ENCODE assay signal across 9 cellular contexts in genomic region chr19:16527971-16528521, GRCh38. TPM values are rescaled to one million over a fixed set of nuclear protein-coding genes. Genes with fewer than 3 reads are reported as not detected.
A peak's percentile ranks its signal among the peaks of the same experiment; 100 is the strongest.
DNase-seq lines count a peak whose midpoint lies in the region; ATAC-seq, FAIRE-seq and TF ChIP-seq lines count a peak whose summit lies in the region.
"Had no signal": no experiment of that assay in that cellular context is flagged by ENCODE, and none has a peak within 500 bp of the region (broad histone marks: within the 10 kb centered on the region; RNA-seq: fewer than 3 reads in every experiment).

No MANE protein-coding gene starts in this region.

- BruUV-seq in HepG2 (replicated peaks; lab: Mats Ljungman, UMichigan) = no TSS peak

- H4K20me1 ChIP-seq in HepG2 (ENCODE audit: insufficient read depth, low read length) = no peaks in the 10 kb centered on the region

- CTCF ChIA-PET in CD4-positive, alpha-beta memory T cell (lab: Charles Lee; ENCODE audit: partially characterized antibody) = interaction anchor here (0.6 to 2.3 kb wide), 7 partner anchors 15 to 901 kb away, joined by 3 to 8 read pairs (median 4); partner anchors contain the start of genes SMIM7 and TMEM38A
- CTCF ChIA-PET in HepG2 (lab: Yijun Ruan, JAX; ENCODE audit: low intra/inter-chr PET ratio, low total read pairs) = no interaction called here

- no peaks in the 10 kb centered on the region for H3K9me3 Mint-ChIP-seq in CD4-positive, alpha-beta memory T cell
- H3K9me3 Mint-ChIP-seq: dendritic cell treated with granulocyte-macrophage colony-stimulating factor and Interleukin-4, amounts not matched to agents 40 ng/mL and 50 ng/mL, for 4 days had no signal

- POLR2A ChIA-PET in CD4-positive, alpha-beta memory T cell (lab: Charles Lee; ENCODE audit: partially characterized antibody) = interaction anchor here (1.3 kb wide), 1 partner anchor 13 kb away, joined by 4 read pairs; no protein-coding TSS in a partner anchor
- POLR2A ChIA-PET in HepG2 (lab: Yijun Ruan, JAX) = interaction anchor here (1.0 kb wide), 1 partner anchor 32 kb away, joined by 3 read pairs; the partner anchor contains the start of genes C19orf44 and CALR3

- H3K4me1 Mint-ChIP-seq in CD4-positive, alpha-beta memory T cell = peaks cover 0 to 2% (median 0%) of the 10 kb centered on the region in 4 donors

- TF ChIP-seq RAD21 in HepG2 (CRISPR knock-in tag; IDR thresholded peaks at IDR 0.05) = no peak

- TF ChIP-seq CTCF in NB4 (IDR thresholded peaks at IDR 0.05; ENCODE audit: low read depth, low read length) (peak; percentile 47), HepG2 (CRISPR knock-in tag; IDR thresholded peaks at IDR 0.05) (peak; percentile 59)

- H3K79me2 ChIP-seq in HepG2 (ENCODE audit: insufficient read depth, low read length) = no peaks in the 10 kb centered on the region

- H3K27me3 Mint-ChIP-seq in CD4-positive, alpha-beta memory T cell = no peaks in the 10 kb centered on the region
- H3K27me3 Mint-ChIP-seq: dendritic cell treated with granulocyte-macrophage colony-stimulating factor and Interleukin-4, amounts not matched to agents 40 ng/mL and 50 ng/mL, for 4 days had no signal

- TF ChIP-seq EP300 in HepG2 (IDR thresholded peaks at IDR 0.05; ENCODE audit: low read depth in 2 of 2, low read length in 2 of 2) = no peak
- no peak for TF ChIP-seq EP300 in HepG2 (CRISPR knock-in tag; IDR thresholded peaks at IDR 0.05; ENCODE audit: borderline replicate concordance)

- no peak overlapping the region for H3K4me3 Mint-ChIP-seq in CD4-positive, alpha-beta memory T cell
- H3K4me3 Mint-ChIP-seq: dendritic cell treated with granulocyte-macrophage colony-stimulating factor and Interleukin-4, amounts not matched to agents 40 ng/mL and 50 ng/mL, for 4 days had no signal

- no peak overlapping the region for H3K9ac ChIP-seq in HepG2 (ENCODE audit: insufficient read depth, low read depth, low read length)

- H3K4me2 ChIP-seq in HepG2 (ENCODE audit: low read depth, low read length) = no peak overlapping the region

- H3K27ac Mint-ChIP-seq in CD4-positive, alpha-beta memory T cell = peak overlapping the region in 3 of 7 donors; percentile 42 to 70 (median 65)
- H3K27ac Mint-ChIP-seq: dendritic cell treated with granulocyte-macrophage colony-stimulating factor and Interleukin-4, amounts not matched to agents 40 ng/mL and 50 ng/mL, for 4 days had no signal

- H2AFZ ChIP-seq in HepG2 (ENCODE audit: low read length) = no peak overlapping the region

- peaks cover 73% of the 10 kb centered on the region for H3K36me3 ChIP-seq in CD4-positive, alpha-beta memory T cell (ENCODE audit: insufficient read depth, low read length)
- peaks cover 49 to 93% of the 10 kb centered on the region in 2 experiments; a peak in 4 of 5 replicates for H3K36me3 ChIP-seq in HepG2 (replicated peaks in 1 of 2; ENCODE audit: control insufficient read depth in 1 of 2, insufficient read depth in 2 of 2, low read length in 2 of 2)
- peaks cover 42 to 44% of the 10 kb centered on the region in 2 donors for H3K36me3 ChIP-seq in small intestine (ENCODE audit: control insufficient read depth in 2 of 2, insufficient read depth in 2 of 2, low read length in 2 of 2)

- in situ Hi-C loops in HepG2 (cut with HindIII; ENCODE audit: extremely low pct_ligation_motif_present, low pct_unique_long_range_greater_than_20kb) = no loop called here

- intact Hi-C loops in CD4-positive, alpha-beta memory T cell (cut with micrococcal nuclease) = loop anchor here (1.0 kb wide), 1 partner anchor 84 kb away; no protein-coding TSS in a partner anchor
- intact Hi-C loops in HepG2 (cut with micrococcal nuclease; ENCODE audit: unreplicated experiment) = no loop called here

- FAIRE-seq in HepG2 (lab: Jason Lieb, UNC) (no peak), small intestine (lab: Jason Lieb, UNC) (no peak)

- peak; percentile 25; the same call in 2 of the 3 replicates for ATAC-seq in HepG2
- no peak for ATAC-seq in GM21723 (IDR thresholded peaks at IDR 0.05; ENCODE audit: unreplicated experiment)
- no peak for ATAC-seq in HG02763 (IDR thresholded peaks at IDR 0.05; ENCODE audit: unreplicated experiment)

- WGBS in HepG2 (ENCODE audit: low lambda C conversion rate) = 100% methylated on average over 4 of the region's 12 CpGs
- WGBS in small intestine, 3 donors = 94 to 95% (median 94%) methylated on average over 12 of the region's 12 CpGs

- TF ChIP-seq POLR2A in NB4 (IDR thresholded peaks at IDR 0.05; ENCODE audit: extremely low read depth, insufficient read length) = no peak
- TF ChIP-seq POLR2A in HepG2 (IDR thresholded peaks at IDR 0.05; ENCODE audit: insufficient read depth in 1 of 2, low read depth in 2 of 2, low read length in 2 of 2) = no peak

- H3K27ac ChIP-seq in CD4-positive, alpha-beta memory T cell (ENCODE audit: low read depth, low read length) = no peak overlapping the region
- H3K27ac ChIP-seq in HepG2 (ENCODE audit: extremely low read length, insufficient read depth, low read length) (no peak overlapping the region), small intestine (ENCODE audit: low read depth in 1 of 2, low read length in 1 of 2) (no peak overlapping the region)

- H3K4me3 ChIP-seq in CD4-positive, alpha-beta memory T cell (ENCODE audit: low read length in 2 of 2) = no peak overlapping the region
- H3K4me3 ChIP-seq in NB4 (ENCODE audit: low read depth, low read length) (no peak overlapping the region), HepG2 (replicated peaks in 1 of 3; ENCODE audit: insufficient read depth in 1 of 3, low read depth in 2 of 3, low read length in 3 of 3) (no peak overlapping the region), small intestine (ENCODE audit: low read depth in 1 of 2, low read length in 2 of 2) (no peak overlapping the region)

- H3K4me1 ChIP-seq in CD4-positive, alpha-beta memory T cell (ENCODE audit: insufficient read depth, low read length) = no peaks in the 10 kb centered on the region
- no peaks in the 10 kb centered on the region for H3K4me1 ChIP-seq in HepG2 (ENCODE audit: insufficient read depth, low read length)
- H3K4me1 ChIP-seq in small intestine (ENCODE audit: control insufficient read depth in 2 of 2, insufficient read depth in 1 of 2, low read depth in 1 of 2, low read length in 1 of 2) = no peaks in the 10 kb centered on the region

- H3K27me3 ChIP-seq in CD4-positive, alpha-beta memory T cell (ENCODE audit: insufficient read depth, low read length) = no peaks in the 10 kb centered on the region
- no peaks in the 10 kb centered on the region for H3K27me3 ChIP-seq in HepG2 (ENCODE audit: control insufficient read depth in 1 of 2, insufficient read depth in 2 of 2, low read length in 2 of 2)
- no peaks in the 10 kb centered on the region for H3K27me3 ChIP-seq in small intestine (ENCODE audit: control insufficient read depth in 2 of 2, insufficient read depth in 2 of 2, low read length in 2 of 2)

- peaks cover 26 to 62% of the 10 kb centered on the region in 2 donors for H3K36me3 Mint-ChIP-seq in CD4-positive, alpha-beta memory T cell

- DNase-seq in CD4-positive, alpha-beta memory T cell = peak in 4 of 5 donors; percentile 34 to 46 (median 40)
- DNase-seq in NB4 (ENCODE audit: low read depth) = peak; percentile 54
- DNase-seq in activated naive CD4-positive, alpha-beta T cell treated with Interleukin-2 at 50 U/mL for 16 hours = peak; percentile 44
- no peak for DNase-seq in HepG2 (ENCODE audit: low spot score)
- no peak for DNase-seq in glomerular visceral epithelial cell (ENCODE audit: extremely low spot score)
- DNase-seq in small intestine = no peak

- no peaks in the 10 kb centered on the region for H3K9me3 ChIP-seq in CD4-positive, alpha-beta memory T cell (ENCODE audit: control insufficient read depth in 1 of 2, low read length in 2 of 2)
- H3K9me3 ChIP-seq in HepG2 (ENCODE audit: low read length) (no peaks in the 10 kb centered on the region), small intestine (ENCODE audit: control insufficient read depth, low read depth) (no peaks in the 10 kb centered on the region)

RNA-seq across cellular contexts. Expression of gene CHERP, which starts 14.2 kb away (rescaled TPM):
- 10 to 100 TPM; 72.9 to 73.5 TPM for total RNA-seq in CD4-positive, alpha-beta memory T cell
- polyA plus RNA-seq in CD4-positive, alpha-beta memory T cell = 10 to 100 TPM in 1 of 2 donors, 1 to 10 TPM in 1; 5.3 to 24.6 TPM
- 4.3 and 9.1 TPM in 2 replicates for total RNA-seq in HepG2 (2016; rRNA removed; fragmentation: Illumina TruSeq; extraction: Trizol)
- total RNA-seq in HepG2 (2016; cell fraction: cytosol; rRNA removed; fragmentation: Illumina TruSeq; extraction: Trizol; ENCODE audit: low read depth) = 3.8 and 4.0 TPM in 2 replicates
- total RNA-seq in HepG2 (2016; cell fraction: insoluble cytoplasmic fraction; rRNA removed; fragmentation: Illumina TruSeq; extraction: Trizol) = 6.0 and 7.4 TPM in 2 replicates
- total RNA-seq in HepG2 (2016; cell fraction: membrane; rRNA removed; fragmentation: Illumina TruSeq; extraction: Trizol) = 5.5 and 6.1 TPM in 2 replicates
- 8.1 and 13.9 TPM in 2 replicates for total RNA-seq in HepG2 (2016; cell fraction: nucleus; rRNA removed; fragmentation: Illumina TruSeq; extraction: Trizol)
- polyA plus RNA-seq in HepG2 (2011; rRNA removed) = 5.4 and 5.9 TPM in 2 replicates
- 2.9 and 3.2 TPM in 2 replicates for polyA plus RNA-seq in HepG2 (2011; cell fraction: cytosol; rRNA removed)
- 34.4 and 39.5 TPM in 2 replicates for polyA plus RNA-seq in HepG2 (2011; cell fraction: nucleus; rRNA removed)
- polyA plus RNA-seq in HepG2 (2012) = 20.4 and 25.1 TPM in 2 replicates
- polyA plus RNA-seq in HepG2 (2016; cell fraction: cytosol; fragmentation: Illumina TruSeq; extraction: Trizol; ENCODE audit: low read depth) = 2.1 and 2.2 TPM in 2 replicates
- polyA plus RNA-seq in HepG2 (2016; cell fraction: insoluble cytoplasmic fraction; fragmentation: Illumina TruSeq; extraction: Trizol; ENCODE audit: low read depth) = 19.7 and 26.9 TPM in 2 replicates
- polyA plus RNA-seq in HepG2 (2016; cell fraction: membrane; fragmentation: Illumina TruSeq; extraction: Trizol; ENCODE audit: low read depth) = 4.9 and 6.0 TPM in 2 replicates
- polyA plus RNA-seq in HepG2 (2016; cell fraction: nucleus; fragmentation: Illumina TruSeq; extraction: Trizol; ENCODE audit: insufficient read depth, low read depth) = 54.8 and 59.8 TPM in 2 replicates
- 10.1 and 16.3 TPM in 2 replicates for polyA minus RNA-seq in HepG2 (2011; rRNA and poly(A)+ RNA removed; ENCODE audit: low replicate concordance)
- polyA minus RNA-seq in HepG2 (2011; cell fraction: cytosol; rRNA and poly(A)+ RNA removed) = 7.1 and 9.3 TPM in 2 replicates
- polyA minus RNA-seq in HepG2 (2011; cell fraction: nucleus; rRNA and poly(A)+ RNA removed) = 18.4 and 19.8 TPM in 2 replicates
- polyA plus RNA-seq in small intestine = 10 to 100 TPM in 1 of 3 donors, 1 to 10 TPM in 2; 9.8 to 25.4 (median 10.0) TPM

RNA-seq across cellular contexts. Expression of gene C19orf44, which starts 31.9 kb away (rescaled TPM):
- total RNA-seq in CD4-positive, alpha-beta memory T cell = 1 to 10 TPM; 4.6 to 6.7 TPM
- 1 to 10 TPM in 1 of 2 donors, under 1 TPM in 1; 0.38 to 1.7 TPM for polyA plus RNA-seq in CD4-positive, alpha-beta memory T cell
- total RNA-seq in HepG2 (2016; rRNA removed; fragmentation: Illumina TruSeq; extraction: Trizol) = 3.6 and 4.3 TPM in 2 replicates
- 2.6 and 3.0 TPM in 2 replicates for total RNA-seq in HepG2 (2016; cell fraction: cytosol; rRNA removed; fragmentation: Illumina TruSeq; extraction: Trizol; ENCODE audit: low read depth)
- 2.7 and 3.1 TPM in 2 replicates for total RNA-seq in HepG2 (2016; cell fraction: insoluble cytoplasmic fraction; rRNA removed; fragmentation: Illumina TruSeq; extraction: Trizol)
- 1.9 and 2.2 TPM in 2 replicates for total RNA-seq in HepG2 (2016; cell fraction: membrane; rRNA removed; fragmentation: Illumina TruSeq; extraction: Trizol)
- 4.6 and 4.8 TPM in 2 replicates for total RNA-seq in HepG2 (2016; cell fraction: nucleus; rRNA removed; fragmentation: Illumina TruSeq; extraction: Trizol)
- polyA plus RNA-seq in HepG2 (2011; rRNA removed) = 3.2 and 4.1 TPM in 2 replicates
- 3.3 and 3.5 TPM in 2 replicates for polyA plus RNA-seq in HepG2 (2011; cell fraction: cytosol; rRNA removed)
- polyA plus RNA-seq in HepG2 (2011; cell fraction: nucleus; rRNA removed) = 10.6 and 11.2 TPM in 2 replicates
- 3.4 and 5.4 TPM in 2 replicates for polyA plus RNA-seq in HepG2 (2012)
- polyA plus RNA-seq in HepG2 (2016; cell fraction: cytosol; fragmentation: Illumina TruSeq; extraction: Trizol; ENCODE audit: low read depth) = 0.60 and 0.90 TPM in 2 replicates
- polyA plus RNA-seq in HepG2 (2016; cell fraction: insoluble cytoplasmic fraction; fragmentation: Illumina TruSeq; extraction: Trizol; ENCODE audit: low read depth) = 3.6 and 4.3 TPM in 2 replicates
- 1.5 TPM in 2 replicates for polyA plus RNA-seq in HepG2 (2016; cell fraction: membrane; fragmentation: Illumina TruSeq; extraction: Trizol; ENCODE audit: low read depth)
- polyA plus RNA-seq in HepG2 (2016; cell fraction: nucleus; fragmentation: Illumina TruSeq; extraction: Trizol; ENCODE audit: insufficient read depth, low read depth) = 10.2 and 12.1 TPM in 2 replicates
- polyA minus RNA-seq in HepG2 (2011; rRNA and poly(A)+ RNA removed; ENCODE audit: low replicate concordance) = 2.9 and 3.4 TPM in 2 replicates
- polyA minus RNA-seq in HepG2 (2011; cell fraction: cytosol; rRNA and poly(A)+ RNA removed) = 2.4 and 4.4 TPM in 2 replicates
- 6.7 and 8.1 TPM in 2 replicates for polyA minus RNA-seq in HepG2 (2011; cell fraction: nucleus; rRNA and poly(A)+ RNA removed)
- 1 to 10 TPM in 2 of 3 donors, under 1 TPM in 1; 0.67 to 3.0 (median 1.4) TPM for polyA plus RNA-seq in small intestine

RNA-seq across cellular contexts. Expression of gene CALR3, which starts 32.1 kb away (rescaled TPM):
- not detected for total RNA-seq in CD4-positive, alpha-beta memory T cell
- not detected for polyA plus RNA-seq in CD4-positive, alpha-beta memory T cell
- total RNA-seq in HepG2 (2016; rRNA removed; fragmentation: Illumina TruSeq; extraction: Trizol) = not detected in 2 replicates
- not detected in 2 replicates for total RNA-seq in HepG2 (2016; cell fraction: cytosol; rRNA removed; fragmentation: Illumina TruSeq; extraction: Trizol; ENCODE audit: low read depth)
- not detected in 2 replicates for total RNA-seq in HepG2 (2016; cell fraction: insoluble cytoplasmic fraction; rRNA removed; fragmentation: Illumina TruSeq; extraction: Trizol)
- total RNA-seq in HepG2 (2016; cell fraction: membrane; rRNA removed; fragmentation: Illumina TruSeq; extraction: Trizol) = not detected in 2 replicates
- total RNA-seq in HepG2 (2016; cell fraction: nucleus; rRNA removed; fragmentation: Illumina TruSeq; extraction: Trizol) = not detected in 2 replicates
- polyA plus RNA-seq in HepG2 (2011; rRNA removed) (not detected in 2 replicates), small intestine (not detected)
- polyA plus RNA-seq in HepG2 (2011; cell fraction: cytosol; rRNA removed) = not detected in 2 replicates
- not detected in 2 replicates for polyA plus RNA-seq in HepG2 (2011; cell fraction: nucleus; rRNA removed)
- 0.16 TPM in 1 of 2 replicates, not detected in the other for polyA plus RNA-seq in HepG2 (2012)
- polyA plus RNA-seq in HepG2 (2016; cell fraction: cytosol; fragmentation: Illumina TruSeq; extraction: Trizol; ENCODE audit: low read depth) = not detected in 2 replicates
- polyA plus RNA-seq in HepG2 (2016; cell fraction: insoluble cytoplasmic fraction; fragmentation: Illumina TruSeq; extraction: Trizol; ENCODE audit: low read depth) = not detected in 2 replicates
- polyA plus RNA-seq in HepG2 (2016; cell fraction: membrane; fragmentation: Illumina TruSeq; extraction: Trizol; ENCODE audit: low read depth) = not detected in 2 replicates
- polyA plus RNA-seq in HepG2 (2016; cell fraction: nucleus; fragmentation: Illumina TruSeq; extraction: Trizol; ENCODE audit: insufficient read depth, low read depth) = not detected in 2 replicates
- not detected in 2 replicates for polyA minus RNA-seq in HepG2 (2011; rRNA and poly(A)+ RNA removed; ENCODE audit: low replicate concordance)
- not detected in 2 replicates for polyA minus RNA-seq in HepG2 (2011; cell fraction: cytosol; rRNA and poly(A)+ RNA removed)
- polyA minus RNA-seq in HepG2 (2011; cell fraction: nucleus; rRNA and poly(A)+ RNA removed) = not detected in 2 replicates

RNA-seq across cellular contexts. Expression of gene SLC35E1, which starts 44.2 kb away (rescaled TPM):
- 10 to 100 TPM; 38.8 TPM for total RNA-seq in CD4-positive, alpha-beta memory T cell
- polyA plus RNA-seq in CD4-positive, alpha-beta memory T cell = 10 to 100 TPM; 15.3 to 31.8 TPM
- total RNA-seq in HepG2 (2016; rRNA removed; fragmentation: Illumina TruSeq; extraction: Trizol) = 17.2 and 21.2 TPM in 2 replicates
- 6.0 and 7.6 TPM in 2 replicates for total RNA-seq in HepG2 (2016; cell fraction: cytosol; rRNA removed; fragmentation: Illumina TruSeq; extraction: Trizol; ENCODE audit: low read depth)
- total RNA-seq in HepG2 (2016; cell fraction: insoluble cytoplasmic fraction; rRNA removed; fragmentation: Illumina TruSeq; extraction: Trizol) = 15.6 and 20.2 TPM in 2 replicates
- 18.9 and 19.7 TPM in 2 replicates for total RNA-seq in HepG2 (2016; cell fraction: membrane; rRNA removed; fragmentation: Illumina TruSeq; extraction: Trizol)
- total RNA-seq in HepG2 (2016; cell fraction: nucleus; rRNA removed; fragmentation: Illumina TruSeq; extraction: Trizol) = 18.5 and 21.4 TPM in 2 replicates
- polyA plus RNA-seq in HepG2 (2011; rRNA removed) = 46.5 and 48.0 TPM in 2 replicates
- polyA plus RNA-seq in HepG2 (2011; cell fraction: cytosol; rRNA removed) = 31.6 and 37.8 TPM in 2 replicates
- polyA plus RNA-seq in HepG2 (2011; cell fraction: nucleus; rRNA removed) = 26.3 and 38.8 TPM in 2 replicates
- 25.6 and 26.5 TPM in 2 replicates for polyA plus RNA-seq in HepG2 (2012)
- polyA plus RNA-seq in HepG2 (2016; cell fraction: cytosol; fragmentation: Illumina TruSeq; extraction: Trizol; ENCODE audit: low read depth) = 5.7 and 6.3 TPM in 2 replicates
- polyA plus RNA-seq in HepG2 (2016; cell fraction: insoluble cytoplasmic fraction; fragmentation: Illumina TruSeq; extraction: Trizol; ENCODE audit: low read depth) = 16.1 and 22.5 TPM in 2 replicates
- 20.6 and 22.2 TPM in 2 replicates for polyA plus RNA-seq in HepG2 (2016; cell fraction: membrane; fragmentation: Illumina TruSeq; extraction: Trizol; ENCODE audit: low read depth)
- polyA plus RNA-seq in HepG2 (2016; cell fraction: nucleus; fragmentation: Illumina TruSeq; extraction: Trizol; ENCODE audit: insufficient read depth, low read depth) = 45.9 and 46.6 TPM in 2 replicates
- polyA minus RNA-seq in HepG2 (2011; rRNA and poly(A)+ RNA removed; ENCODE audit: low replicate concordance) = 181 and 185 TPM in 2 replicates
- polyA minus RNA-seq in HepG2 (2011; cell fraction: cytosol; rRNA and poly(A)+ RNA removed) = 33.0 and 39.5 TPM in 2 replicates
- polyA minus RNA-seq in HepG2 (2011; cell fraction: nucleus; rRNA and poly(A)+ RNA removed) = 24.8 and 31.7 TPM in 2 replicates
- 10 to 100 TPM; 14.5 to 19.6 (median 17.8) TPM for polyA plus RNA-seq in small intestine

RNA-seq across cellular contexts. Expression of gene EPS15L1, which starts 56.3 kb away (rescaled TPM):
- total RNA-seq in CD4-positive, alpha-beta memory T cell = 10 to 100 TPM; 53.6 to 55.8 TPM
- 10 to 100 TPM in 1 of 2 donors, 1 to 10 TPM in 1; 6.6 to 12.7 TPM for polyA plus RNA-seq in CD4-positive, alpha-beta memory T cell
- total RNA-seq in HepG2 (2016; rRNA removed; fragmentation: Illumina TruSeq; extraction: Trizol) = 7.0 and 8.6 TPM in 2 replicates
- total RNA-seq in HepG2 (2016; cell fraction: cytosol; rRNA removed; fragmentation: Illumina TruSeq; extraction: Trizol; ENCODE audit: low read depth) = 3.7 and 4.1 TPM in 2 replicates
- 8.4 and 8.7 TPM in 2 replicates for total RNA-seq in HepG2 (2016; cell fraction: insoluble cytoplasmic fraction; rRNA removed; fragmentation: Illumina TruSeq; extraction: Trizol)
- total RNA-seq in HepG2 (2016; cell fraction: membrane; rRNA removed; fragmentation: Illumina TruSeq; extraction: Trizol) = 5.5 and 7.2 TPM in 2 replicates
- 16.1 and 18.4 TPM in 2 replicates for total RNA-seq in HepG2 (2016; cell fraction: nucleus; rRNA removed; fragmentation: Illumina TruSeq; extraction: Trizol)
- 14.0 and 16.5 TPM in 2 replicates for polyA plus RNA-seq in HepG2 (2011; rRNA removed)
- 8.2 and 8.5 TPM in 2 replicates for polyA plus RNA-seq in HepG2 (2011; cell fraction: cytosol; rRNA removed)
- polyA plus RNA-seq in HepG2 (2011; cell fraction: nucleus; rRNA removed) = 28.2 and 31.7 TPM in 2 replicates
- polyA plus RNA-seq in HepG2 (2012) = 23.7 and 24.6 TPM in 2 replicates
- polyA plus RNA-seq in HepG2 (2016; cell fraction: cytosol; fragmentation: Illumina TruSeq; extraction: Trizol; ENCODE audit: low read depth) = 2.8 TPM in 2 replicates
- polyA plus RNA-seq in HepG2 (2016; cell fraction: insoluble cytoplasmic fraction; fragmentation: Illumina TruSeq; extraction: Trizol; ENCODE audit: low read depth) = 18.3 and 21.1 TPM in 2 replicates
- polyA plus RNA-seq in HepG2 (2016; cell fraction: membrane; fragmentation: Illumina TruSeq; extraction: Trizol; ENCODE audit: low read depth) = 3.9 and 5.1 TPM in 2 replicates
- 25.3 and 31.3 TPM in 2 replicates for polyA plus RNA-seq in HepG2 (2016; cell fraction: nucleus; fragmentation: Illumina TruSeq; extraction: Trizol; ENCODE audit: insufficient read depth, low read depth)
- 22.5 and 23.7 TPM in 2 replicates for polyA minus RNA-seq in HepG2 (2011; rRNA and poly(A)+ RNA removed; ENCODE audit: low replicate concordance)
- 13.0 and 19.8 TPM in 2 replicates for polyA minus RNA-seq in HepG2 (2011; cell fraction: cytosol; rRNA and poly(A)+ RNA removed)
- polyA minus RNA-seq in HepG2 (2011; cell fraction: nucleus; rRNA and poly(A)+ RNA removed) = 31.8 and 42.8 TPM in 2 replicates
- polyA plus RNA-seq in small intestine = 10 to 100 TPM; 14.3 to 16.0 (median 15.0) TPM

Comparison
In these comparisons a context has a peak if more than half of its experiments do, and no peak if none do; other contexts are left out.
1. DNase-seq: peak in CD4-positive, alpha-beta memory T cell (4 of 5), NB4 (single experiment) and activated naive CD4-positive, alpha-beta T cell treated with Interleukin-2 at 50 U/mL for 16 hours (single experiment); none in HepG2 (single experiment), glomerular visceral epithelial cell (single experiment) and small intestine (single experiment).